In genomic region chr16:24255446-24256352, GRCh38 we compare ENCODE assay signal across 8 cellular contexts. TPM values are rescaled to one million over a fixed set of nuclear protein-coding genes. Genes with fewer than 3 reads are reported as not detected.
DNase-seq lines count a peak whose midpoint lies in the region; ATAC-seq and TF ChIP-seq lines count a peak whose summit lies in the region.

Gene CACNG3 (plus strand): TSS chr16:24256335. CDS start chr16:24256755, 420 bp downstream.

- peak; percentile 75 for DNase-seq in HEK293T (ENCODE audit: extremely low spot score)
- DNase-seq in T-helper 2 cell: peak in 3 of 5 experiments; percentile 33 to 76 (median 39)
- DNase-seq in left lobe of liver (ENCODE audit: low spot score): no peak
- DNase-seq in stimulated activated CD8-positive, alpha-beta memory T cell treated with anti-CD3 and anti-CD28 coated beads, Interleukin-7, amount 100 ng/mL, for 24 hours (ENCODE audit: low read depth): peak; percentile 18
- no peak for DNase-seq in NCI-H1694 (lab: John Stamatoyannopoulos, UW)

- H3K27me3 Mint-ChIP-seq in brain: peaks cover 55% of the 10 kb centered on the region

- H3K4me3 Mint-ChIP-seq in brain: peak within 1 kb of the TSS; percentile 57 to 85 (median 82)

- CTCF ChIA-PET in HEK293T (lab: Yijun Ruan, JAX): interaction anchor here (0.7 to 1.5 kb wide), 3 partner anchors 19 to 249 kb away, joined by 3 to 6 read pairs (median 3); no protein-coding TSS in a partner anchor

- peak within 1 kb of the TSS in 4 of 5 experiments; percentile 37 to 80 (median 56) for H3K27ac Mint-ChIP-seq in brain

- H3K36me3 Mint-ChIP-seq in brain: no peaks in the 10 kb centered on the region

- peaks cover 20% of the 10 kb centered on the region for H3K4me1 Mint-ChIP-seq in brain

- no peak for TF ChIP-seq CTCF in brain (conservative IDR thresholded peaks at IDR 0.05)

- ATAC-seq in left lobe of liver (peak; percentile 71), GM19452 (IDR thresholded peaks at IDR 0.05; ENCODE audit: unreplicated experiment) (no peak), HG03354 (IDR thresholded peaks at IDR 0.05; ENCODE audit: poor library complexity, severe bottlenecking, unreplicated experiment) (no peak)

- no peaks in the 10 kb centered on the region for H3K9me3 Mint-ChIP-seq in brain

- POLR2A ChIA-PET in HEK293T (lab: Yijun Ruan, JAX): no interaction called here

TF ChIP-seq in HEK293T, 16 proteins besides CTCF, POLR2A, EP300 and RAD21:
- TF ChIP-seq SUZ12 (IDR thresholded peaks at IDR 0.05) (no peak), ZNF384 (IDR thresholded peaks at IDR 0.05) (no peak), HDGF (IDR thresholded peaks at IDR 0.05; ENCODE audit: borderline replicate concordance) (no peak), SP1 (IDR thresholded peaks at IDR 0.05) (no peak)
TF ChIP-seq in HEK293T: peak in this region for 0.

RNA-seq across cellular contexts. Expression of gene CACNG3, which starts in this region (rescaled TPM):
- 13.6 TPM for polyA plus RNA-seq in brain (ENCODE audit: insufficient read depth, low read depth, low replicate concordance)
- not detected for total RNA-seq in left lobe of liver

Comparison
In these comparisons a context has a peak if more than half of its experiments do, and no peak if none do; other contexts are left out.
1. Peak in ATAC-seq in left lobe of liver; RNA of the gene not detected or under 1 TPM.
2. DNase-seq: peak in HEK293T (single experiment), T-helper 2 cell (3 of 5) and stimulated activated CD8-positive, alpha-beta memory T cell treated with anti-CD3 and anti-CD28 coated beads, Interleukin-7, amount 100 ng/mL, for 24 hours (single experiment); none in left lobe of liver (single experiment) and NCI-H1694 (single experiment).